In the genomic region with DNA sequence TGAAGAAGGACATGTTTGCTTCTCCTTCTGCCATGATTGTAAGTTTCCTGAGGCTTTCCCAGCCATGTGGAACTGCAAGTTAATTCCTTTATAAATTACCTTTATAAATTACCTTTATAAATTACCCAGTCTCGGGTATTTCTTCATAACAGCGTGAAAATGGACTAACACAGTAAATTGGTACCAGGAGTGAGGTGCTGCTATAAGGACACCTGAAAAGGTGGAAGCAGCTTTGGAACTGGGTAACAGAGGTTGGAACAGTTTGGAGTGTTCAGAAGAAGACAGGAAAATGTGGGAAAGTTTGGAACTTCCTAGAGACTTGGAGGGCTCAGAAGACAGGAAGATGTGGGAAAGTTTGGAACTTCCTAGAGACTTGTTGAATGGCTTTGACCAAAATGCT, we compare ENCODE assay signal across 2 cellular contexts.
DNase-seq lines count a peak whose midpoint lies in the region; ATAC-seq, FAIRE-seq and TF ChIP-seq lines count a peak whose summit lies in the region.
"Not testable (repeated sequence)": the region's sequence is repeated elsewhere in the genome, so short reads cannot be mapped to it uniquely, and the experiment has no call there.

No MANE protein-coding gene starts in this region.

- not testable (repeated sequence) for H3K4me2 ChIP-seq in K562 (ENCODE audit: insufficient read depth, low read length)

- in situ Hi-C loops in K562 (cut with MboI): not testable (repeated sequence)

- not testable (repeated sequence) for BruUV-seq in K562 (replicated peaks; lab: Mats Ljungman, UMichigan)

- H3K79me2 ChIP-seq in K562 (ENCODE audit: control insufficient read depth, insufficient read depth, low read length): not testable (repeated sequence)

- TF ChIP-seq RAD21 in K562 (CRISPR knock-in tag; conservative IDR thresholded peaks at IDR 0.05 in 1 of 2, IDR thresholded peaks at IDR 0.05 in 1 of 2): not testable (repeated sequence)

- not testable (repeated sequence) for H3K9ac ChIP-seq in K562 (ENCODE audit: insufficient read depth in 1 of 2, low read depth in 2 of 2, low read length in 2 of 2)

- CTCF ChIA-PET in HEK293 (lab: Yijun Ruan, JAX); K562 (lab: Yijun Ruan, JAX; ENCODE audit: low intra/inter-chr PET ratio): not testable (repeated sequence)

- POLR2A ChIA-PET in HEK293 (lab: Yijun Ruan, JAX); K562 (lab: Yijun Ruan, JAX): not testable (repeated sequence)

- not testable (repeated sequence) for FAIRE-seq in K562 (lab: Jason Lieb, UNC)

- not testable (repeated sequence) for H3K27ac ChIP-seq in HEK293 (ENCODE audit: extremely low read depth, low read depth, low read length); K562 (ENCODE audit: extremely low read depth, low read depth, low read length)

- DNase-seq in K562 (ENCODE audit: extremely low read depth in 1 of 4, low spot score in 3 of 4): not testable (repeated sequence)

- not testable (repeated sequence) for H4K20me1 ChIP-seq in K562 (replicated peaks; ENCODE audit: control insufficient read depth, insufficient read depth, low read length)

- H3K9me3 ChIP-seq in HEK293 (ENCODE audit: control insufficient read depth, insufficient read depth, low read depth, low read length); K562 (replicated peaks; ENCODE audit: control insufficient read depth, insufficient read depth, low read depth, low read length): not testable (repeated sequence)

- not testable (repeated sequence) for H3K4me3 ChIP-seq in HEK293 (ENCODE audit: low read depth, low read length); K562

- not testable (repeated sequence) for H3K36me3 ChIP-seq in HEK293 (ENCODE audit: control insufficient read depth in 2 of 2, insufficient read depth in 1 of 2, low read length in 2 of 2); K562 (ENCODE audit: control insufficient read depth, insufficient read depth, low read length)

- not testable (repeated sequence) for H3K4me1 ChIP-seq in HEK293 (ENCODE audit: control insufficient read depth, insufficient read depth, low read length); K562 (replicated peaks in 1 of 2; ENCODE audit: control insufficient read depth in 2 of 2, insufficient read depth in 2 of 2, low read length in 2 of 2)

- not testable (repeated sequence) for H3K9me1 ChIP-seq in K562 (ENCODE audit: control insufficient read depth, insufficient read depth, low read length)

- not testable (repeated sequence) for H3K27me3 ChIP-seq in K562 (ENCODE audit: control insufficient read depth in 2 of 2, insufficient read depth in 2 of 2, low read length in 2 of 2)

- WGBS in K562 (ENCODE audit: insufficient coverage, low coverage, missing lambda C conversion rate): 6% methylated on average over 2 of the region's 2 CpGs

- not testable (repeated sequence) for H2AFZ ChIP-seq in K562 (ENCODE audit: low read depth, low read length)

- TF ChIP-seq POLR2A in K562 (conservative IDR thresholded peaks at IDR 0.05): not testable (repeated sequence)

- not testable (repeated sequence) for TF ChIP-seq EP300 in K562 (IDR thresholded peaks at IDR 0.05; ENCODE audit: low read length)

- not testable (repeated sequence) for ATAC-seq in K562

- intact Hi-C loops in K562 (cut with micrococcal nuclease): not testable (repeated sequence)

- not testable (repeated sequence) for TF ChIP-seq CTCF in HEK293 (tag by site-specific recombination; IDR thresholded peaks at IDR 0.05); K562 (IDR thresholded peaks at IDR 0.05 in 2 of 3, conservative IDR thresholded peaks at IDR 0.05 in 1 of 3; ENCODE audit: insufficient read depth in 2 of 3, low read depth in 1 of 3, low read length in 3 of 3)

TF ChIP-seq in HEK293, 187 proteins besides CTCF, POLR2A, EP300 and RAD21:
- peak; percentile 91 for TF ChIP-seq ZNF707 (tag by site-specific recombination; IDR thresholded peaks at IDR 0.05)
- peak; percentile 35; the same call in 1 of the 2 replicates for TF ChIP-seq SCRT2 (tag by site-specific recombination; IDR thresholded peaks at IDR 0.05)

TF ChIP-seq in K562, 482 proteins besides CTCF, POLR2A, EP300 and RAD21:
- TF ChIP-seq ZNF707 (CRISPR knock-in tag; conservative IDR thresholded peaks at IDR 0.05): peak; percentile 87
TF ChIP-seq in K562: peak in this region for 1; not testable (repeated sequence) for 481.
